14 cellular contexts compared by ENCODE assay signal in genomic region chr12:102051431-102051965, GRCh38. TPM values are rescaled to one million over a fixed set of nuclear protein-coding genes. Genes with fewer than 3 reads are reported as not detected.
DNase-seq lines count a peak whose midpoint lies in the region; ATAC-seq, FAIRE-seq and TF ChIP-seq lines count a peak whose summit lies in the region.
"Had no signal": no experiment of that assay in that cellular context is flagged by ENCODE, and none has a peak within 500 bp of the region (broad histone marks: within the 10 kb centered on the region; RNA-seq: fewer than 3 reads in every experiment).

No MANE protein-coding gene starts in this region.

- peaks cover 5% of the 10 kb centered on the region for H3K9me3 Mint-ChIP-seq in mesothelial cell of epicardium
- H3K9me3 Mint-ChIP-seq: activated T-helper 2 cell treated with anti-CD3 and anti-CD28 coated beads, Interferon-gamma antibody, Interleukin-2, Interleukin-4, amounts not matched to agents 10 μg/mL and 5 μg/mL and 100 μg/mL, durations not matched to agents 14 hours and 24 hours and 36 hours had no signal

- peaks cover 14% of the 10 kb centered on the region for H3K4me1 Mint-ChIP-seq in mesothelial cell of epicardium

- H3K36me3 Mint-ChIP-seq in mesothelial cell of epicardium: peaks cover 33% of the 10 kb centered on the region

- FAIRE-seq in GM12891 (lab: Jason Lieb, UNC): peak; percentile 40

- H3K4me3 Mint-ChIP-seq in mesothelial cell of epicardium: no peak overlapping the region

- peak overlapping the region; percentile 60 for H3K27ac Mint-ChIP-seq in mesothelial cell of epicardium
- H3K27ac Mint-ChIP-seq: activated T-helper 2 cell treated with anti-CD3 and anti-CD28 coated beads, Interferon-gamma antibody, Interleukin-2, Interleukin-4, amounts not matched to agents 10 μg/mL and 5 μg/mL and 100 μg/mL, durations not matched to agents 14 hours and 24 hours and 36 hours had no signal

- intact Hi-C loops in posterior vena cava (cut with DNase I): no loop called here

- no peak for TF ChIP-seq CTCF in mesothelial cell of epicardium (IDR thresholded peaks at IDR 0.05; ENCODE audit: unreplicated experiment)

- DNase-seq in GM12891 (ENCODE audit: insufficient read length, low spot score): no peak
- DNase-seq in mesothelial cell of epicardium (ENCODE audit: low spot score in 2 of 2, unreplicated experiment in 2 of 2): no peak
- no peak for DNase-seq in NCI-H345 treated with DMSO at 0.1 percent for 48 hours (lab: John Stamatoyannopoulos, UW; ENCODE audit: unreplicated experiment)
- DNase-seq in posterior vena cava (ENCODE audit: low spot score): no peak
- no peak for DNase-seq in effector CD4-positive, alpha-beta T cell
- DNase-seq: colonic mucosa, DND-41, NCI-H1092 treated with DMSO at 0.1 percent for 48 hours, NCI-H2081, NCI-H446 had no signal

- no peaks in the 10 kb centered on the region for H3K27me3 Mint-ChIP-seq in mesothelial cell of epicardium (ENCODE audit: low read depth)

- ATAC-seq in GM19351 (IDR thresholded peaks at IDR 0.05; ENCODE audit: unreplicated experiment): peak; percentile 54
- peak; percentile 57 for ATAC-seq in HG03342 (IDR thresholded peaks at IDR 0.05; ENCODE audit: unreplicated experiment)
- ATAC-seq: SK-N-SH treated with all-trans-retinoic acid at 6 μM for 48 hours had no signal

- TF ChIP-seq POLR2A in GM12891 (IDR thresholded peaks at IDR 0.05; ENCODE audit: low read depth, low read length): no peak

TF ChIP-seq in GM12891, 5 proteins besides CTCF, POLR2A, EP300 and RAD21:
- TF ChIP-seq TAF1 (IDR thresholded peaks at IDR 0.05; ENCODE audit: low read depth, low read length) (no peak), PAX5 (IDR thresholded peaks at IDR 0.05; ENCODE audit: insufficient read depth, low read length, severe bottlenecking) (no peak), POLR2AphosphoS5 (IDR thresholded peaks at IDR 0.05; ENCODE audit: low read depth, low read length) (no peak), SPI1 (IDR thresholded peaks at IDR 0.05; ENCODE audit: low read depth, low read length) (no peak), POU2F2 (IDR thresholded peaks at IDR 0.05; ENCODE audit: low read depth, low read length) (no peak)

RNA-seq across cellular contexts. Expression of gene WASHC3, which starts 10.3 kb away (rescaled TPM):
- polyA plus RNA-seq in GM12891 (2012; ENCODE audit: low read depth, missing spikeins): 32.4 TPM
- total RNA-seq in mesothelial cell of epicardium: 27.9 to 28.8 TPM (median 28.5 TPM) in 3 replicates
- 10 to 100 TPM; 46.7 to 50.0 TPM for total RNA-seq in posterior vena cava
